ENCODE assay signal across 1 cellular context in genomic region chr11:72778535-72779494, GRCh38.
A peak's percentile ranks its signal among the peaks of the same experiment; 100 is the strongest.
TF ChIP-seq lines count a peak whose summit lies in the region.

No MANE protein-coding gene starts in this region.

TF ChIP-seq in HepG2, 621 proteins besides CTCF, POLR2A, EP300 and RAD21 (continued from another document and continues in another):
- TF ChIP-seq PTBP1 (IDR thresholded peaks at IDR 0.05; ENCODE audit: low read depth, low read length, poor library complexity, severe bottlenecking) (no peak), WIZ (CRISPR knock-in tag; IDR thresholded peaks at IDR 0.05) (no peak), SKI (IDR thresholded peaks at IDR 0.05; ENCODE audit: partially characterized antibody) (no peak), ZNF609 (CRISPR knock-in tag; IDR thresholded peaks at IDR 0.05; ENCODE audit: borderline replicate concordance) (no peak), TCF12 (IDR thresholded peaks at IDR 0.05) (no peak), TCF12 (CRISPR knock-in tag; IDR thresholded peaks at IDR 0.05) (0 out of 2 replicates have a peak, but pooled peaks have one; percentile 33), CC2D1A (CRISPR knock-in tag; IDR thresholded peaks at IDR 0.05) (no peak), CSRNP1 (CRISPR knock-in tag; IDR thresholded peaks at IDR 0.05) (no peak), RBM22 (optimal IDR thresholded peaks at IDR 0.05; ENCODE audit: low read length) (peak; percentile 31), ZSCAN25 (CRISPR knock-in tag; IDR thresholded peaks at IDR 0.05) (no peak), GZF1 (CRISPR knock-in tag; IDR thresholded peaks at IDR 0.05) (no peak), ZNF777 (CRISPR knock-in tag; IDR thresholded peaks at IDR 0.05) (no peak), FOXP1 (IDR thresholded peaks at IDR 0.05) (no peak), FOXP1 (CRISPR knock-in tag; IDR thresholded peaks at IDR 0.05) (0 out of 2 replicates have a peak, but pooled peaks have one; percentile 33), ZSCAN31 (CRISPR knock-in tag; IDR thresholded peaks at IDR 0.05; ENCODE audit: low read depth) (no peak), SKIL (CRISPR knock-in tag; IDR thresholded peaks at IDR 0.05; ENCODE audit: borderline replicate concordance) (no peak), ZNF572 (CRISPR knock-in tag; IDR thresholded peaks at IDR 0.05) (0 out of 2 replicates have a peak, but pooled peaks have one; percentile 37), FOXK2 (IDR thresholded peaks at IDR 0.05) (no peak), ZNF720 (CRISPR knock-in tag; IDR thresholded peaks at IDR 0.05) (no peak), JARID2 (CRISPR knock-in tag; IDR thresholded peaks at IDR 0.05; ENCODE audit: insufficient replicate concordance) (no peak), ZNF501 (CRISPR knock-in tag; IDR thresholded peaks at IDR 0.05) (no peak), HMGXB3 (CRISPR knock-in tag; IDR thresholded peaks at IDR 0.05; ENCODE audit: borderline replicate concordance) (peak; percentile 60; the same call in 1 of the 2 replicates), ZNF7 (CRISPR knock-in tag; IDR thresholded peaks at IDR 0.05) (no peak), USF2 (IDR thresholded peaks at IDR 0.05; ENCODE audit: low read depth, low read length) (0 out of 2 replicates have a peak, but pooled peaks have one; percentile 28), USF2 (CRISPR knock-in tag; IDR thresholded peaks at IDR 0.05; ENCODE audit: borderline replicate concordance) (no peak; the same call in 1 of the 2 replicates), ELF3 (CRISPR knock-in tag; IDR thresholded peaks at IDR 0.05) (no peak; the same call in 1 of the 2 replicates), ZNF503 (CRISPR knock-in tag; IDR thresholded peaks at IDR 0.05) (0 out of 2 replicates have a peak, but pooled peaks have one; percentile 17), CCDC6 (CRISPR knock-in tag; IDR thresholded peaks at IDR 0.05) (0 out of 2 replicates have a peak, but pooled peaks have one; percentile 54), KLF15 (CRISPR knock-in tag; IDR thresholded peaks at IDR 0.05; ENCODE audit: borderline replicate concordance) (no peak), TEF (CRISPR knock-in tag; IDR thresholded peaks at IDR 0.05) (no peak), NFAT5 (CRISPR knock-in tag; IDR thresholded peaks at IDR 0.05) (no peak)
